In genomic region chr2:216664593-216665034, GRCh38 we compare ENCODE assay signal across 11 cellular contexts. TPM values are rescaled to one million over a fixed set of nuclear protein-coding genes. Genes with fewer than 3 reads are reported as not detected.
DNase-seq lines count a peak whose midpoint lies in the region; ATAC-seq, FAIRE-seq and TF ChIP-seq lines count a peak whose summit lies in the region.
"Had no signal": no experiment of that assay in that cellular context is flagged by ENCODE, and none has a peak within 500 bp of the region (broad histone marks: within the 10 kb centered on the region; RNA-seq: fewer than 3 reads in every experiment).

No MANE protein-coding gene starts in this region.

- TF ChIP-seq POLR2A in testis (IDR thresholded peaks at IDR 0.05), result no peak

- H3K9me3 ChIP-seq in small intestine (ENCODE audit: control insufficient read depth, low read depth) (no peaks in the 10 kb centered on the region), testis (no peaks in the 10 kb centered on the region)
- H3K9me3 ChIP-seq: transverse colon had no signal

- no peak for FAIRE-seq in small intestine (lab: Jason Lieb, UNC)

- H3K36me3 ChIP-seq in small intestine (ENCODE audit: control insufficient read depth in 2 of 2, insufficient read depth in 2 of 2, low read length in 2 of 2) (no peaks in the 10 kb centered on the region), testis (ENCODE audit: low read depth, missing control alignments) (no peaks in the 10 kb centered on the region)
- H3K36me3 ChIP-seq: transverse colon had no signal

- H3K4me3 ChIP-seq in LNCaP clone FGC (ENCODE audit: low read depth, low read length), result no peak overlapping the region
- H3K4me3 ChIP-seq in small intestine (ENCODE audit: low read depth in 1 of 2, low read length in 2 of 2), result no peak overlapping the region
- H3K4me3 ChIP-seq in testis, result no peak overlapping the region
- H3K4me3 ChIP-seq: transverse colon had no signal

- TF ChIP-seq CTCF in LNCaP clone FGC (IDR thresholded peaks at IDR 0.05; ENCODE audit: control insufficient read depth, extremely low read depth, insufficient read depth) (0 out of 2 replicates have a peak, but pooled peaks have one; percentile 11), testis (IDR thresholded peaks at IDR 0.05) (no peak)

- intact Hi-C loops in testis (cut with DNase I; ENCODE audit: low total_unique reads), result loop anchor here (5.0 kb wide), 1 partner anchor 147 kb away; no protein-coding TSS in a partner anchor

- H3K27ac ChIP-seq in small intestine (ENCODE audit: low read depth in 1 of 2, low read length in 1 of 2), result no peak overlapping the region
- H3K27ac ChIP-seq in testis, result no peak overlapping the region
- H3K27ac ChIP-seq: KMS-11, transverse colon had no signal

- WGBS in small intestine, 3 donors, result 9 to 44% (median 33%) methylated on average over 6 of the region's 6 CpGs
- WGBS in testis, 2 donors, result 49 to 69% methylated on average over 4 to 6 of the region's 6 CpGs

- no peak for ATAC-seq in HG03457 (IDR thresholded peaks at IDR 0.05; ENCODE audit: unreplicated experiment)

- no peaks in the 10 kb centered on the region for H3K27me3 ChIP-seq in small intestine (ENCODE audit: control insufficient read depth in 2 of 2, insufficient read depth in 2 of 2, low read length in 2 of 2)
- H3K27me3 ChIP-seq in testis, result no peaks in the 10 kb centered on the region
- H3K27me3 ChIP-seq: transverse colon had no signal

- DNase-seq in NCI-H2107 (lab: John Stamatoyannopoulos, UW) (peak; percentile 17), NCI-H2107 treated with DMSO at 0.1 percent for 48 hours (lab: John Stamatoyannopoulos, UW; ENCODE audit: unreplicated experiment) (no peak), LNCaP clone FGC (ENCODE audit: low read depth) (no peak), dermis blood vessel endothelial cell (peak; percentile 58), small intestine (peak; percentile 35), testis (no peak), retina (no peak)

- H3K4me1 ChIP-seq in small intestine (ENCODE audit: control insufficient read depth in 2 of 2, insufficient read depth in 1 of 2, low read depth in 1 of 2, low read length in 1 of 2) (no peaks in the 10 kb centered on the region), testis (peaks cover 18% of the 10 kb centered on the region)

RNA-seq across cellular contexts. Expression of gene IGFBP5, which starts 30.7 kb away (rescaled TPM):
- 0.65 and 6.1 TPM in 2 replicates for total RNA-seq in dermis blood vessel endothelial cell
- polyA plus RNA-seq in small intestine, result 100 to 1,000 TPM in 1 of 3 donors, 1 to 10 TPM in 2; 1.3 to 107 (median 5.4) TPM
- total RNA-seq in testis, result 100 to 1,000 TPM; 169 to 308 TPM
- polyA plus RNA-seq in testis (ENCODE audit: insufficient read depth, low read depth, low replicate concordance), result 228 TPM
- total RNA-seq: T-helper 1 cell treated with Interleukin-12 subunit alpha and Interleukin-12 subunit beta and Interleukin-4 antibody, amounts not matched to agents 30 ng/mL and 1 ng/mL, for 36 hours had no signal

RNA-seq across cellular contexts. Expression of gene IGFBP2, which starts 31.4 kb away (rescaled TPM):
- total RNA-seq in dermis blood vessel endothelial cell (159 and 263 TPM in 2 replicates), testis (100 to 1,000 TPM; 100 to 118 TPM)
- polyA plus RNA-seq in small intestine (10 to 100 TPM in 2 of 3 donors, 1 to 10 TPM in 1; 9.8 to 98.7 (median 14.1) TPM), testis (ENCODE audit: insufficient read depth, low read depth, low replicate concordance) (180 TPM)

Comparison
In these comparisons a context has a peak if more than half of its experiments do, and no peak if none do; other contexts are left out.
1. DNase-seq: peak in NCI-H2107 (single experiment), dermis blood vessel endothelial cell (single experiment) and small intestine (single experiment); none in NCI-H2107 treated with DMSO at 0.1 percent for 48 hours (single experiment), LNCaP clone FGC (single experiment), testis (single experiment) and retina (single experiment).
2. RNA of gene IGFBP5, which starts 30.7 kb away (total RNA-seq): 169 to 308 TPM in testis; 0.65 to 6.1 TPM in dermis blood vessel endothelial cell; every median in the first group is over 10 times any median in the second.